10 cellular contexts compared by ENCODE assay signal in the genomic region with DNA sequence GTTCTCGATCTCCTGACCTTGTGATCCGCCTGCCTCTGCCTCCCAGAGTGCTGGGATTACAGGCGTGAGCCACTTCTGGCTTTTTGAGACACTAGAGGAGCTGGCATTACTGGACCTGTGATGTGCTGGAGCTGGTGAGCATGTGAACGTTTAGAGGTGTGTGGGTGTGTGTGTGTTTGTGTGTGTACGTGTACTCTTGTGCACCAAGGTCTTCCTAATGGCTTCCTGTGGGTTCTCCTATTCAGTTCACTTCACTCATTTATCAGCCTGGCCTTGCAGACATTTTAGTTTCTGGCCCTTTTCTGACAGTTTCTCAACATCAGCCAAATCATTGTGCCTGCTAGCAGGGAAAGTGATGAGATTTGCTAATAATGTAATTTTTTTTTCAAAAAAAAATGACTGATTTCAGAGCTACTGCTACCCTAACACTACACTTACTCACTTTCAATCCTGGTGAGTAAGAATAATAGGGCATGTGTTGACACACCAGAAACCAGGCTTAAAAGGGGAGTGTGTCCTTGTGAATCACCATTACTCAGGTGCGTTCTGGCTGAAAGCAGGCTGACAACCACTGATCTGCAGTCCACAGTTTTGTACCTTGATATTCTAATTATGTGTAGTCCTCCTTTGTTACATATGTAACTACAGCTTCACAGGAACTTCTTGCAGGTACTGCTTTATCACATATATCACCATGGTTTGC. TPM values are rescaled to one million over a fixed set of nuclear protein-coding genes. Genes with fewer than 3 reads are reported as not detected.
A peak's percentile ranks its signal among the peaks of the same experiment; 100 is the strongest.
DNase-seq lines count a peak whose midpoint lies in the region; ATAC-seq, FAIRE-seq and TF ChIP-seq lines count a peak whose summit lies in the region.
"Had no signal": no experiment of that assay in that cellular context is flagged by ENCODE, and none has a peak within 500 bp of the region (broad histone marks: within the 10 kb centered on the region; RNA-seq: fewer than 3 reads in every experiment).

No MANE protein-coding gene starts in this region.

- no peak overlapping the region for H2BK15ac ChIP-seq in IMR-90 (ENCODE audit: low read depth, low read length)

- H3K9ac ChIP-seq in IMR-90 (ENCODE audit: low read depth, low read length): no peak overlapping the region

- dilution Hi-C loops in IMR-90 (cut with HindIII; ENCODE audit: low sequenced_read_pairs, unreplicated experiment): no loop called here

- no peak overlapping the region for H3K18ac ChIP-seq in IMR-90 (ENCODE audit: low read depth, low read length)

- no peak overlapping the region for H2AFZ ChIP-seq in IMR-90 (replicated peaks; ENCODE audit: low read length, poor library complexity)

- in situ Hi-C loops in IMR-90 (cut with MboI; ENCODE audit: low sequenced_read_pairs): no loop called here

- TF ChIP-seq POLR2A in A549 (IDR thresholded peaks at IDR 0.05; ENCODE audit: low read length) (no peak), IMR-90 (IDR thresholded peaks at IDR 0.05; ENCODE audit: low read depth, low read length) (no peak)

- no peaks in the 10 kb centered on the region for H3K79me1 ChIP-seq in IMR-90 (ENCODE audit: low read depth in 1 of 2, low read length in 2 of 2)

- no peak overlapping the region for H4K91ac ChIP-seq in IMR-90 (ENCODE audit: insufficient read depth, low read depth, low read length)

- POLR2A ChIA-PET in A549 (lab: Yijun Ruan, JAX) (no interaction called here), IMR-90 (lab: Charles Lee; ENCODE audit: unreplicated experiment) (no interaction called here)

- H3K36me3 ChIP-seq in IMR-90 (ENCODE audit: control insufficient read depth, insufficient read depth, low read length) (no peaks in the 10 kb centered on the region), esophagus (ENCODE audit: control insufficient read depth in 2 of 2, insufficient read depth in 2 of 2, low read length in 1 of 2) (no peaks in the 10 kb centered on the region)

- H2AK9ac ChIP-seq in IMR-90 (replicated peaks; ENCODE audit: low read depth, low read length, poor library complexity): no peak overlapping the region

- H3K56ac ChIP-seq in IMR-90 (ENCODE audit: extremely low read depth, insufficient read depth, low read length): no peak overlapping the region

- no peak overlapping the region; the same call in 1 of the 2 replicates for H2BK120ac ChIP-seq in IMR-90 (ENCODE audit: low read depth, low read length)

- TF ChIP-seq CTCF in A549 (IDR thresholded peaks at IDR 0.05) (no peak), IMR-90 (conservative IDR thresholded peaks at IDR 0.05; ENCODE audit: low read depth, low read length) (no peak)

- no peak for FAIRE-seq in A549 (lab: Jason Lieb, UNC)

- no peaks in the 10 kb centered on the region for H4K20me1 ChIP-seq in IMR-90 (ENCODE audit: insufficient read depth, low read length)

- no peak overlapping the region for H3K4me3 ChIP-seq in A549
- H3K4me3 ChIP-seq in IMR-90 (ENCODE audit: insufficient read depth, low read depth, low read length): no peak overlapping the region
- no peak overlapping the region for H3K4me3 ChIP-seq in esophagus (ENCODE audit: low read depth in 1 of 2, low read length in 2 of 2)

- H3K27ac ChIP-seq in A549 (no peak overlapping the region), IMR-90 (ENCODE audit: insufficient read depth, low read length) (no peak overlapping the region), esophagus (ENCODE audit: low read depth in 2 of 2, low read length in 1 of 2) (peak overlapping the region; percentile 54 to 68)

- H3K9me3 ChIP-seq in A549 (no peaks in the 10 kb centered on the region), IMR-90 (ENCODE audit: control insufficient read depth, insufficient read depth, low read length) (no peaks in the 10 kb centered on the region), esophagus (ENCODE audit: control insufficient read depth in 2 of 2, insufficient read depth in 1 of 2, low read depth in 1 of 2, low read length in 1 of 2) (no peaks in the 10 kb centered on the region)

- H3K14ac ChIP-seq in IMR-90 (replicated peaks; ENCODE audit: low read depth, low read length): peak overlapping the region; percentile 74; the same call in 1 of the 2 replicates

- no peak for TF ChIP-seq EP300 in A549 (IDR thresholded peaks at IDR 0.05)

- H2BK5ac ChIP-seq in IMR-90 (ENCODE audit: low read depth, low read length, poor library complexity, severe bottlenecking): no peak overlapping the region

- CTCF ChIA-PET in A549 (lab: Yijun Ruan, JAX) (no interaction called here), IMR-90 (lab: Yijun Ruan, JAX) (no interaction called here)

- no TSS peak for BruUV-seq in IMR-90 (replicated peaks; lab: Mats Ljungman, UMichigan)

- no peak overlapping the region; the same call in 2 of the 3 replicates for H3K4me2 ChIP-seq in A549
- no peak overlapping the region for H3K4me2 ChIP-seq in IMR-90 (ENCODE audit: low read depth, low read length)

- no peak overlapping the region for H4K5ac ChIP-seq in IMR-90 (ENCODE audit: low read depth, low read length)

- H3K9me1 ChIP-seq in IMR-90 (ENCODE audit: insufficient read depth, low read length): no peaks in the 10 kb centered on the region

- H3K23ac ChIP-seq in IMR-90 (ENCODE audit: low read depth, low read length): no peak overlapping the region

- H3K27me3 ChIP-seq in IMR-90 (ENCODE audit: control insufficient read depth, insufficient read depth, low read length): no peaks in the 10 kb centered on the region
- no peaks in the 10 kb centered on the region for H3K27me3 ChIP-seq in esophagus (ENCODE audit: control insufficient read depth in 1 of 2, insufficient read depth in 2 of 2, low read length in 2 of 2)

- DNase-seq in A549 (ENCODE audit: low read depth in 1 of 2, low spot score in 1 of 2): peak; percentile 25 to 31
- peak; percentile 62 for DNase-seq in IMR-90
- no peak for DNase-seq in HK-2 (ENCODE audit: unreplicated experiment)
- no peak for DNase-seq in NCI-H82 treated with DMSO at 0.1 percent for 48 hours (lab: John Stamatoyannopoulos, UW; ENCODE audit: unreplicated experiment)
- no peak for DNase-seq in NCI-H1694 (lab: John Stamatoyannopoulos, UW)
- no peak for DNase-seq in HuH-7 (ENCODE audit: low spot score)
- DNase-seq: Calu3, NCI-H1092 treated with DMSO at 0.1 percent for 48 hours had no signal

- TF ChIP-seq RAD21 in A549 (conservative IDR thresholded peaks at IDR 0.05 in 1 of 2, IDR thresholded peaks at IDR 0.05 in 1 of 2) (no peak), IMR-90 (IDR thresholded peaks at IDR 0.05; ENCODE audit: low read length) (no peak)

- H4K8ac ChIP-seq in IMR-90 (ENCODE audit: low read depth in 2 of 2, low read length in 2 of 2): no peak overlapping the region

- no peak overlapping the region for H3K4ac ChIP-seq in IMR-90 (ENCODE audit: low read depth, low read length)

- H2AK5ac ChIP-seq in IMR-90 (ENCODE audit: low read depth, low read length): no peak overlapping the region

- WGBS in A549 (ENCODE audit: missing lambda C conversion rate): 65% methylated on average over 6 of the region's 6 CpGs
- WGBS in IMR-90 (ENCODE audit: extremely low coverage in 2 of 2, insufficient read length in 1 of 2), 2 experiments: 80% methylated on average over 1 of the region's 6 CpGs; no CpG with 5 or more reads in 1 of the 2 experiments
- 61 to 64% methylated on average over 6 of the region's 6 CpGs for WGBS in esophagus, 2 donors

- intact Hi-C loops in IMR-90 (cut with micrococcal nuclease): no loop called here

- no peak overlapping the region for H2BK20ac ChIP-seq in IMR-90 (ENCODE audit: low read depth, low read length)

- H3K4me1 ChIP-seq in A549: 0 out of 3 replicates have a peak, but pooled peaks cover 6% of the 10 kb centered on the region
- H3K4me1 ChIP-seq in IMR-90 (ENCODE audit: control insufficient read depth, insufficient read depth, low read length): no peaks in the 10 kb centered on the region; the same call in 1 of the 2 replicates
- H3K4me1 ChIP-seq in esophagus (ENCODE audit: control insufficient read depth in 2 of 2, insufficient read depth in 2 of 2, low read length in 1 of 2): no peaks in the 10 kb centered on the region

- ATAC-seq in A549 (peak; percentile 77 to 89), GM18870 (IDR thresholded peaks at IDR 0.05; ENCODE audit: unreplicated experiment) (peak; percentile 72), IMR-90 (ENCODE audit: low read depth) (no peak)

TF ChIP-seq in A549, 52 proteins besides CTCF, POLR2A, EP300 and RAD21:
- no peak for TF ChIP-seq RNF2 (IDR thresholded peaks at IDR 0.05; ENCODE audit: borderline replicate concordance, low read depth)
- 0 out of 2 replicates have a peak, but pooled peaks have one; percentile 33 for TF ChIP-seq JUNB (IDR thresholded peaks at IDR 0.05)
- no peak for TF ChIP-seq POLR2AphosphoS2 (conservative IDR thresholded peaks at IDR 0.05; ENCODE audit: low read length)
- no peak for TF ChIP-seq HOXB13 (CRISPR knock-in tag; IDR thresholded peaks at IDR 0.05; ENCODE audit: low read depth)

TF ChIP-seq in IMR-90, 13 proteins besides CTCF, POLR2A, EP300 and RAD21:
- 0 out of 2 replicates have a peak, but pooled peaks have one; percentile 10 for TF ChIP-seq CEBPB (IDR thresholded peaks at IDR 0.05; ENCODE audit: low read depth, low read length)
- no peak for TF ChIP-seq MXI1 (IDR thresholded peaks at IDR 0.05; ENCODE audit: borderline replicate concordance, low read depth, low read length)

RNA-seq across cellular contexts. Expression of a gene that starts 41.0 kb away (rescaled TPM):
- polyA plus RNA-seq in A549 (2011; rRNA removed) (282 and 412 TPM in 2 replicates), A549 (2017; fragmentation: RNase III; extraction: RNeasy Plus Mini Kit Qiagen cat#74134 plus additional on column Dnase treatment) (359 to 392 TPM (median 378 TPM) in 3 replicates), IMR-90 (2012; rRNA removed) (201 and 246 TPM in 2 replicates), esophagus (100 to 1,000 TPM in 1 of 2 donors, 10 to 100 TPM in 1; 57.2 to 155 TPM)
- 113 and 114 TPM in 2 replicates for polyA plus RNA-seq in A549 (2012; cell fraction: cytosol; rRNA removed)
- polyA plus RNA-seq in A549 (2012; cell fraction: nucleus; rRNA removed): 43.6 and 53.8 TPM in 2 replicates
- 214 and 239 TPM in 2 replicates for polyA minus RNA-seq in A549 (2011; rRNA and poly(A)+ RNA removed)
- total RNA-seq in IMR-90 (2012; rRNA removed): 307 and 645 TPM in 2 replicates
- polyA plus RNA-seq in IMR-90 (2012; cell fraction: cytosol; rRNA removed): 28.9 and 70.5 TPM in 2 replicates
- 8.1 and 74.7 TPM in 2 replicates for polyA plus RNA-seq in IMR-90 (2012; cell fraction: nucleus; rRNA removed; ENCODE audit: low replicate concordance)

Comparison
In these comparisons a context has a peak if more than half of its experiments do, and no peak if none do; other contexts are left out.
1. DNase-seq: peak in A549 (2 of 2) and IMR-90 (single experiment); none in HK-2 (single experiment), NCI-H82 treated with DMSO at 0.1 percent for 48 hours (single experiment), NCI-H1694 (single experiment) and HuH-7 (single experiment).
2. H3K27ac ChIP-seq: peak in esophagus (2 of 2); none in A549 (0 of 2) and IMR-90 (single experiment).